ENCODE assay signal across 1 cellular context in the genomic region with DNA sequence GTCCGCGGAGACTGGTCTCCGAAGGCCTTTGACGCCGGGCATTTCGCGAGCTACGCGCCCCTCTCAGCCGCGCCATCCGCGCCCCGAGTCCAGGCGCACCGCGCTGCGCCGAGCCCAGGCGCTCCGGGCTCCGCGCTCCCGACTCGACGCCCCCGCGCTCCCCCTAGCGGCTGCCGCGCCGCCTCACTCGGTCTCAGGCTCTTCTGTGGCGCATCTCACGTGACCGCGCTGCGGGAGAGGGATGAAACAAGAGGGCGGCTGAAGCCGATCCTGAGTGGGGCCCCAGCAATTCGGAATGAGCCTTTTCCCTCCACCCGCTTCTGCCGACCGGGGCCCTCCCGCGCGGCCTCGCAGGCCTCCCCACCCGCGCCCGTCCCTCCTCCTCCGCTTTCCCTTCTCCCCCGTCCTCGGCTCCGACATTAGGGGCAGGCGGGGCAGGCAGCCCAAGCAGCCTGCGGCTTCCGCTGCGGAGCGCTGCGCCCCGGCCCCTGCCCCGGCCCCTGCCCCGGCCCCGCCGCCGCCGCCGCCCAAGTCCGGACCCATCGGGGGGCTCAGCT.
TF ChIP-seq lines count a peak whose summit lies in the region.

No MANE protein-coding gene starts in this region.

TF ChIP-seq in HEK293, 187 proteins besides CTCF, POLR2A, EP300 and RAD21 (continued from another document):
- TF ChIP-seq, protein P1, sequence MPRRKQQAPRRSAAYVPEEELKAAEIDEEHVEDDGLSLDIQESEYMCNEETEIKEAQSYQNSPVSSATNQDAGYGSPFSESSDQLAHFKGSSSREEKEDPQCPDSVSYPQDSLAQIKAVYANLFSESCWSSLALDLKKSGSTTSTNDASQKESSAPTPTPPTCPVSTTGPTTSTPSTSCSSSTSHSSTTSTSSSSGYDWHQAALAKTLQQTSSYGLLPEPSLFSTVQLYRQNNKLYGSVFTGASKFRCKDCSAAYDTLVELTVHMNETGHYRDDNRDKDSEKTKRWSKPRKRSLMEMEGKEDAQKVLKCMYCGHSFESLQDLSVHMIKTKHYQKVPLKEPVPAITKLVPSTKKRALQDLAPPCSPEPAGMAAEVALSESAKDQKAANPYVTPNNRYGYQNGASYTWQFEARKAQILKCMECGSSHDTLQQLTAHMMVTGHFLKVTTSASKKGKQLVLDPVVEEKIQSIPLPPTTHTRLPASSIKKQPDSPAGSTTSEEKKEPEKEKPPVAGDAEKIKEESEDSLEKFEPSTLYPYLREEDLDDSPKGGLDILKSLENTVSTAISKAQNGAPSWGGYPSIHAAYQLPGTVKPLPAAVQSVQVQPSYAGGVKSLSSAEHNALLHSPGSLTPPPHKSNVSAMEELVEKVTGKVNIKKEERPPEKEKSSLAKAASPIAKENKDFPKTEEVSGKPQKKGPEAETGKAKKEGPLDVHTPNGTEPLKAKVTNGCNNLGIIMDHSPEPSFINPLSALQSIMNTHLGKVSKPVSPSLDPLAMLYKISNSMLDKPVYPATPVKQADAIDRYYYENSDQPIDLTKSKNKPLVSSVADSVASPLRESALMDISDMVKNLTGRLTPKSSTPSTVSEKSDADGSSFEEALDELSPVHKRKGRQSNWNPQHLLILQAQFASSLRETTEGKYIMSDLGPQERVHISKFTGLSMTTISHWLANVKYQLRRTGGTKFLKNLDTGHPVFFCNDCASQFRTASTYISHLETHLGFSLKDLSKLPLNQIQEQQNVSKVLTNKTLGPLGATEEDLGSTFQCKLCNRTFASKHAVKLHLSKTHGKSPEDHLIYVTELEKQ (tag by site-specific recombination; IDR thresholded peaks at IDR 0.05; ENCODE audit: borderline replicate concordance), result no peak
